Comparison of ENCODE assay signal across 15 cellular contexts in the genomic region with DNA sequence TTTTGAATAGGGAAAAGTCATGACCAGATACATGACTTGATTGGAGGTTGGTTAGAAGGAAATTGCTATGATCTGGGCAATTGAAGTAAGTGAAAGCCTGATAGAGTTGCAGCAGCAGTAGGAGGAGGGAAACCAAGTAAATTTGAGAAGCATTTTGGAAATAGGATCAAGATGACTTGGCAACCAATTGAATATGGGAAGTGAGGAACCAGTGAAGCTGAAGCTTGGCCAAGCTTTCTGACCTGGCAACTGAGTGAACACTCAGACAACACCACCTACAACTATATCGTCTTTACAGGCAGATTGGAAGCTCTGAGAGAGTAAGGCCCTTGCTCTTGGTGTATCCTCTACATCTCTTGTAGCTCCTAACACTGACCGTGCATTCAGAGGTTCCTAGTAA. TPM values are rescaled to one million over a fixed set of nuclear protein-coding genes. Genes with fewer than 3 reads are reported as not detected.
A peak's percentile ranks its signal among the peaks of the same experiment; 100 is the strongest.
DNase-seq lines count a peak whose midpoint lies in the region; FAIRE-seq and TF ChIP-seq lines count a peak whose summit lies in the region.
"Had no signal": no experiment of that assay in that cellular context is flagged by ENCODE, and none has a peak within 500 bp of the region (broad histone marks: within the 10 kb centered on the region; RNA-seq: fewer than 3 reads in every experiment).

No MANE protein-coding gene starts in this region.

- no peaks in the 10 kb centered on the region for H3K27me3 Mint-ChIP-seq in MCF 10A (ENCODE audit: insufficient read depth, unreplicated experiment)
- H3K27me3 Mint-ChIP-seq: CD4-positive, alpha-beta memory T cell had no signal

- FAIRE-seq in kidney (lab: Jason Lieb, UNC): no peak
- FAIRE-seq: GM12878 had no signal

- H3K4me3 ChIP-seq in kidney (ENCODE audit: low read length in 2 of 2): no peak overlapping the region
- H3K4me3 ChIP-seq: GM12878, HAP-1 had no signal

- H3K9ac ChIP-seq in kidney (ENCODE audit: low read length in 2 of 2): no peak overlapping the region

- CTCF ChIA-PET in MCF 10A (lab: Yijun Ruan, JAX): interaction anchor here (0.6 to 1.0 kb wide), 2 partner anchors 14 to 139 kb away, joined by 3 read pairs; no protein-coding TSS in a partner anchor

- no peaks in the 10 kb centered on the region for H3K36me3 ChIP-seq in kidney (ENCODE audit: control insufficient read depth in 1 of 2, insufficient read depth in 2 of 2, low read length in 2 of 2)
- H3K36me3 ChIP-seq: HAP-1 had no signal

- no peaks in the 10 kb centered on the region for H3K9me3 Mint-ChIP-seq in MCF 10A (ENCODE audit: unreplicated experiment)
- H3K9me3 Mint-ChIP-seq: CD4-positive, alpha-beta memory T cell had no signal

- H3K4me3 Mint-ChIP-seq in MCF 10A (ENCODE audit: unreplicated experiment): no peak overlapping the region

- H3K27ac Mint-ChIP-seq in MCF 10A (ENCODE audit: low read depth, unreplicated experiment): no peak overlapping the region

- no peaks in the 10 kb centered on the region for H3K4me1 Mint-ChIP-seq in MCF 10A (ENCODE audit: insufficient read depth, unreplicated experiment)

- no peaks in the 10 kb centered on the region for H3K9me3 ChIP-seq in kidney (ENCODE audit: control insufficient read depth in 1 of 2, low read length in 2 of 2)
- H3K9me3 ChIP-seq: HAP-1 had no signal

- DNase-seq in AG09319 (ENCODE audit: extremely low read depth, low read depth) (peak; percentile 36), CD1c-positive myeloid dendritic cell (ENCODE audit: extremely low spot score) (peak; percentile 38), MV-4-11 (lab: John Stamatoyannopoulos, UW) (peak; percentile 29), fibroblast of peridontal ligament (ENCODE audit: extremely low read depth) (peak; percentile 39), MCF 10A (ENCODE audit: unreplicated experiment) (no peak), kidney (no peak), NCI-H1417 treated with DMSO at 0.1 percent for 48 hours (lab: John Stamatoyannopoulos, UW) (no peak), DMS79 (lab: John Stamatoyannopoulos, UW) (no peak)
- DNase-seq: AML-193; CD4-positive, alpha-beta memory T cell; DND-41; EL had no signal

- no TSS peak for BruUV-seq in MCF 10A (replicated peaks; lab: Mats Ljungman, UMichigan)

- POLR2A ChIA-PET in MCF 10A (lab: Yijun Ruan, JAX): interaction anchor here (0.8 kb wide), 1 partner anchor 15 kb away, joined by 5 read pairs; no protein-coding TSS in a partner anchor

- no peak overlapping the region for H3K27ac ChIP-seq in kidney (ENCODE audit: low read depth in 2 of 2, low read length in 2 of 2)
- H3K27ac ChIP-seq: C4-2B had no signal

- intact Hi-C loops in MCF 10A (cut with micrococcal nuclease): no loop called here
- intact Hi-C loops in kidney (cut with DNase I): no loop called here

- no peaks in the 10 kb centered on the region for H3K4me1 ChIP-seq in kidney (ENCODE audit: control insufficient read depth in 1 of 2, insufficient read depth in 1 of 2, low read depth in 1 of 2, low read length in 2 of 2)

- H3K36me3 Mint-ChIP-seq in MCF 10A (ENCODE audit: insufficient read depth, unreplicated experiment): no peaks in the 10 kb centered on the region

- TF ChIP-seq CTCF in AG09319 (IDR thresholded peaks at IDR 0.05; ENCODE audit: low read depth, low read length): no peak
- TF ChIP-seq CTCF in MCF 10A (IDR thresholded peaks at IDR 0.05; ENCODE audit: unreplicated experiment): no peak
- no peak for TF ChIP-seq CTCF in kidney (IDR thresholded peaks at IDR 0.05; ENCODE audit: borderline replicate concordance, extremely low read depth, insufficient read depth)

RNA-seq across cellular contexts. Expression of gene KATNAL1, which starts 16.2 kb away (rescaled TPM):
- total RNA-seq in MCF 10A (2022): 6.1 and 10.7 TPM in 2 replicates
- 21.8 TPM for total RNA-seq in kidney
- polyA plus RNA-seq in kidney (ENCODE audit: insufficient read depth, low read depth, low replicate concordance): 2.5 TPM

Comparison
In these comparisons a context has a peak if more than half of its experiments do, and no peak if none do; other contexts are left out.
1. DNase-seq: peak in AG09319 (single experiment), CD1c-positive myeloid dendritic cell (single experiment), MV-4-11 (single experiment) and fibroblast of peridontal ligament (single experiment); none in MCF 10A (single experiment), kidney (single experiment), NCI-H1417 treated with DMSO at 0.1 percent for 48 hours (single experiment) and DMS79 (single experiment).